In genomic region chr3:66386011-66386924, GRCh38 we compare ENCODE assay signal across 10 cellular contexts.
DNase-seq lines count a peak whose midpoint lies in the region; ATAC-seq and TF ChIP-seq lines count a peak whose summit lies in the region.
"Had no signal": no experiment of that assay in that cellular context is flagged by ENCODE, and none has a peak within 500 bp of the region (broad histone marks: within the 10 kb centered on the region; RNA-seq: fewer than 3 reads in every experiment).

No MANE protein-coding gene starts in this region.

- H3K36me3 Mint-ChIP-seq in activated T-helper 2 cell treated with anti-CD3 and anti-CD28 coated beads, Interferon-gamma antibody, Interleukin-2, Interleukin-4, amounts not matched to agents 10 μg/mL and 5 μg/mL and 100 μg/mL, durations not matched to agents 14 hours and 24 hours and 36 hours (ENCODE audit: low read depth): peaks cover 91% of the 10 kb centered on the region
- H3K36me3 Mint-ChIP-seq in Calu3 (ENCODE audit: insufficient read depth, unreplicated experiment): peaks cover 5% of the 10 kb centered on the region

- TF ChIP-seq CTCF in mucosa of descending colon (IDR thresholded peaks at IDR 0.05) (no peak), Calu3 (IDR thresholded peaks at IDR 0.05; ENCODE audit: unreplicated experiment) (no peak)

- no peaks in the 10 kb centered on the region for H3K9me3 ChIP-seq in mucosa of descending colon
- H3K9me3 ChIP-seq: lower lobe of right lung had no signal

- H3K27ac Mint-ChIP-seq in activated T-helper 2 cell treated with anti-CD3 and anti-CD28 coated beads, Interferon-gamma antibody, Interleukin-2, Interleukin-4, amounts not matched to agents 10 μg/mL and 5 μg/mL and 100 μg/mL, durations not matched to agents 14 hours and 24 hours and 36 hours: no peak overlapping the region
- H3K27ac Mint-ChIP-seq in Calu3 (ENCODE audit: unreplicated experiment): no peak overlapping the region

- CTCF ChIA-PET in Calu3 (lab: Charles Lee): no interaction called here

- BruUV-seq in Calu3 (replicated peaks; lab: Mats Ljungman, UMichigan): no TSS peak

- intact Hi-C loops in mucosa of descending colon (cut with DNase I, micrococcal nuclease) (no loop called here), Calu3 (cut with micrococcal nuclease; ENCODE audit: unreplicated experiment) (no loop called here)
- intact Hi-C loops in activated T-helper 2 cell treated with anti-CD3 and anti-CD28 coated beads, Interferon-gamma antibody, Interleukin-2, Interleukin-4, amounts not matched to agents 10 μg/mL and 5 μg/mL and 100 μg/mL, durations not matched to agents 14 hours and 24 hours and 36 hours (cut with micrococcal nuclease): no loop called here

- H3K4me1 ChIP-seq in mucosa of descending colon (ENCODE audit: low read depth): no peaks in the 10 kb centered on the region
- H3K4me1 ChIP-seq: lower lobe of right lung had no signal

- no peaks in the 10 kb centered on the region for H3K27me3 Mint-ChIP-seq in activated T-helper 2 cell treated with anti-CD3 and anti-CD28 coated beads, Interferon-gamma antibody, Interleukin-2, Interleukin-4, amounts not matched to agents 10 μg/mL and 5 μg/mL and 100 μg/mL, durations not matched to agents 14 hours and 24 hours and 36 hours (ENCODE audit: low read depth)
- H3K27me3 Mint-ChIP-seq in Calu3 (ENCODE audit: unreplicated experiment): no peaks in the 10 kb centered on the region

- peak; percentile 85 for ATAC-seq in GM18870 (IDR thresholded peaks at IDR 0.05; ENCODE audit: unreplicated experiment)
- peak; percentile 84 for ATAC-seq in GM21786 (IDR thresholded peaks at IDR 0.05; ENCODE audit: unreplicated experiment)
- peak; percentile 70 for ATAC-seq in HG03469 (IDR thresholded peaks at IDR 0.05; ENCODE audit: unreplicated experiment)
- ATAC-seq in mucosa of descending colon: peak; percentile 25
- ATAC-seq: lower lobe of right lung had no signal

- DNase-seq in mucosa of descending colon (peak in 1 of 3 donors; percentile 1), NCI-H345 treated with DMSO at 0.1 percent for 48 hours (lab: John Stamatoyannopoulos, UW; ENCODE audit: unreplicated experiment) (no peak), HCEC 1CT (no peak), Calu3 (no peak)
- DNase-seq in activated T-helper 2 cell treated with anti-CD3 and anti-CD28 coated beads, Interferon-gamma antibody, Interleukin-2, Interleukin-4, amounts not matched to agents 10 μg/mL and 5 μg/mL and 100 μg/mL, durations not matched to agents 14 hours and 24 hours and 36 hours (ENCODE audit: low spot score): no peak
- DNase-seq: lower lobe of right lung, NCI-H524 had no signal

- no peak overlapping the region for H3K4me3 Mint-ChIP-seq in activated T-helper 2 cell treated with anti-CD3 and anti-CD28 coated beads, Interferon-gamma antibody, Interleukin-2, Interleukin-4, amounts not matched to agents 10 μg/mL and 5 μg/mL and 100 μg/mL, durations not matched to agents 14 hours and 24 hours and 36 hours (ENCODE audit: low read depth)
- no peak overlapping the region for H3K4me3 Mint-ChIP-seq in Calu3 (ENCODE audit: low read depth, unreplicated experiment)

- no peak overlapping the region for H3K4me3 ChIP-seq in mucosa of descending colon
- H3K4me3 ChIP-seq: lower lobe of right lung had no signal

- no peaks in the 10 kb centered on the region for H3K9me3 Mint-ChIP-seq in activated T-helper 2 cell treated with anti-CD3 and anti-CD28 coated beads, Interferon-gamma antibody, Interleukin-2, Interleukin-4, amounts not matched to agents 10 μg/mL and 5 μg/mL and 100 μg/mL, durations not matched to agents 14 hours and 24 hours and 36 hours
- H3K9me3 Mint-ChIP-seq in Calu3 (ENCODE audit: low read depth, unreplicated experiment): no peaks in the 10 kb centered on the region

- peaks cover 5% of the 10 kb centered on the region for H3K4me1 Mint-ChIP-seq in activated T-helper 2 cell treated with anti-CD3 and anti-CD28 coated beads, Interferon-gamma antibody, Interleukin-2, Interleukin-4, amounts not matched to agents 10 μg/mL and 5 μg/mL and 100 μg/mL, durations not matched to agents 14 hours and 24 hours and 36 hours (ENCODE audit: low read depth)
- H3K4me1 Mint-ChIP-seq in Calu3 (ENCODE audit: low read depth, unreplicated experiment): no peaks in the 10 kb centered on the region

- H3K36me3 ChIP-seq in mucosa of descending colon (ENCODE audit: low read depth): peaks cover 7% of the 10 kb centered on the region

Comparison
In these comparisons a context has a peak if more than half of its experiments do, and no peak if none do; other contexts are left out.
1. ATAC-seq: peak in every context shown above with its lines; median percentile 85 in GM18870; 84 in GM21786; 70 in HG03469; 25 in mucosa of descending colon.